ENCODE assay signal across 12 cellular contexts in genomic region chr3:132255041-132255745, GRCh38.
A peak's percentile ranks its signal among the peaks of the same experiment; 100 is the strongest.
DNase-seq lines count a peak whose midpoint lies in the region; ATAC-seq and TF ChIP-seq lines count a peak whose summit lies in the region.
"Had no signal": no experiment of that assay in that cellular context is flagged by ENCODE, and none has a peak within 500 bp of the region (broad histone marks: within the 10 kb centered on the region; RNA-seq: fewer than 3 reads in every experiment).

No MANE protein-coding gene starts in this region.

- in situ Hi-C loops in Caki2 (cut with HindIII; ENCODE audit: low pct_unique_long_range_greater_than_20kb, low sequenced_read_pairs), result no loop called here

- TF ChIP-seq CTCF in epithelial cell of proximal tubule (conservative IDR thresholded peaks at IDR 0.05; ENCODE audit: low read depth, low read length), result no peak
- TF ChIP-seq CTCF in omental fat pad (IDR thresholded peaks at IDR 0.05), result no peak

- ATAC-seq in omental fat pad (ENCODE audit: low FRiP score) (peak; percentile 75), HG02763 (IDR thresholded peaks at IDR 0.05; ENCODE audit: unreplicated experiment) (no peak)

- H3K4me3 ChIP-seq in epithelial cell of proximal tubule (ENCODE audit: low read depth, low read length), result no peak overlapping the region
- H3K4me3 ChIP-seq: cardiac muscle cell had no signal

- DNase-seq in Caki2 (ENCODE audit: low read depth) (peak; percentile 30), NCI-H226 (peak; percentile 38), epithelial cell of proximal tubule (ENCODE audit: low read depth) (peak; percentile 44), omental fat pad (ENCODE audit: low spot score) (no peak), HK-2 (ENCODE audit: unreplicated experiment) (no peak), NCI-H2196 (lab: John Stamatoyannopoulos, UW; ENCODE audit: unreplicated experiment) (no peak)
- DNase-seq in stimulated activated CD4-positive, alpha-beta T cell treated with anti-CD3 and anti-CD28 coated beads, Interleukin-4, amount 100 ng/mL, for 24 hours, result no peak
- DNase-seq: hippocampal formation, NCI-H446, nephron progenitor cell had no signal

Comparison
In these comparisons a context has a peak if more than half of its experiments do, and no peak if none do; other contexts are left out.
1. DNase-seq: peak in Caki2 (single experiment), NCI-H226 (single experiment) and epithelial cell of proximal tubule (single experiment); none in omental fat pad (single experiment), HK-2 (single experiment), stimulated activated CD4-positive, alpha-beta T cell treated with anti-CD3 and anti-CD28 coated beads, Interleukin-4, amount 100 ng/mL, for 24 hours (single experiment) and NCI-H2196 (single experiment).